Comparison of ENCODE assay signal across 1 cellular context in genomic region chr2:229921101-229921891, GRCh38.
TF ChIP-seq lines count a peak whose summit lies in the region.

No MANE protein-coding gene starts in this region.

TF ChIP-seq in H1, 55 proteins besides CTCF, POLR2A, EP300 and RAD21:
- TF ChIP-seq CREB1 (IDR thresholded peaks at IDR 0.05) (0 out of 2 replicates have a peak, but pooled peaks have one; percentile 10), BACH1 (IDR thresholded peaks at IDR 0.05; ENCODE audit: low read length) (no peak), HDAC2 (IDR thresholded peaks at IDR 0.05; ENCODE audit: borderline replicate concordance in 1 of 2, low read depth in 2 of 2, low read length in 2 of 2) (0 out of 4 replicates have a peak, but pooled peaks have one; percentile 28 to 52), TAF1 (IDR thresholded peaks at IDR 0.05; ENCODE audit: low read depth, low read length) (peak; percentile 26; the same call in 1 of the 2 replicates), TBP (IDR thresholded peaks at IDR 0.05; ENCODE audit: low read depth, low read length) (no peak), KDM4A (IDR thresholded peaks at IDR 0.05; ENCODE audit: low read depth, low read length, severe bottlenecking) (peak; percentile 40), GABPA (IDR thresholded peaks at IDR 0.05; ENCODE audit: borderline replicate concordance, insufficient read depth, low read length) (peak; percentile 88), ASH2L (IDR thresholded peaks at IDR 0.05; ENCODE audit: low read length) (peak; percentile 33), SIN3A (conservative IDR thresholded peaks at IDR 0.05 in 1 of 2, IDR thresholded peaks at IDR 0.05 in 1 of 2; ENCODE audit: low read depth in 1 of 2, low read length in 2 of 2) (0 out of 4 replicates have a peak, but pooled peaks of 1 of the 2 experiments have one; percentile 30), RBBP5 (IDR thresholded peaks at IDR 0.05; ENCODE audit: borderline replicate concordance, low read depth, low read length) (0 out of 2 replicates have a peak, but pooled peaks have one; percentile 8), PHF8 (conservative IDR thresholded peaks at IDR 0.05; ENCODE audit: low read depth, low read length) (peak; percentile 59), CBX8 (IDR thresholded peaks at IDR 0.05; ENCODE audit: borderline replicate concordance, low read depth, low read length) (no peak), FOSL1 (IDR thresholded peaks at IDR 0.05; ENCODE audit: insufficient read depth, low read depth, low read length) (no peak), EGR1 (IDR thresholded peaks at IDR 0.05; ENCODE audit: borderline replicate concordance, low read depth, low read length) (peak; percentile 90), SAP30 (IDR thresholded peaks at IDR 0.05; ENCODE audit: insufficient read depth, insufficient replicate concordance, low read length) (peak; percentile 73)
TF ChIP-seq in H1: peak in this region for 11.
